In the genomic region with DNA sequence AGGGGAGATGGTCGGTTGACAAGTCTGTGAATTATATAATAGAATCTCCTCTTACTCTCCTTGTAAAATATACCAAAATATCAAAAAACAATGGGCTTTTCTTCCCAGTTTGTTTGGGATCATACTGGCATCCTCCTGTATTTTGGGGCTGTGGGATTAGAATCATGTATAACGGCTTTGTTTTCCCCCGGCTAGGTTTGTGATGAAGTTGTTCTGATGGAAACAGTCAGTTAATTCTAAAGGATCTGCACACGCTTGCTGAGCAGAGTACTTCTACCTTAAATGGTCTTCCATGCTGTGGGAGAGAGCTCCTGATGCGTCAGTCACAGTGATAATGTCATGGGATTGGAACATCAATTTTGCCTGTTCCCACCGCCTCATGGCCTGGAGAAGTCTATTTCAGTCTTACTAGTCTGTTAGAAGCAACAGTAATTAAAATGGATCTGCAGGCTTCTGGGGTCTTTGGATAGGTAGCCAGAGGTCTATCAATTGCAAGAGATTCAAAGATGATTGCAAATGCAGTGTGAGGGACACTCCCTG, we compare ENCODE assay signal across 14 cellular contexts.
DNase-seq lines count a peak whose midpoint lies in the region; ATAC-seq and TF ChIP-seq lines count a peak whose summit lies in the region.
"Had no signal": no experiment of that assay in that cellular context is flagged by ENCODE, and none has a peak within 500 bp of the region (broad histone marks: within the 10 kb centered on the region; RNA-seq: fewer than 3 reads in every experiment).

No MANE protein-coding gene starts in this region.

- no peak for TF ChIP-seq CTCF in activated B cell treated with CpG ODN at 0.5 μM for 24 hours (IDR thresholded peaks at IDR 0.05)
- no peak for TF ChIP-seq CTCF in gastroesophageal sphincter (IDR thresholded peaks at IDR 0.05)
- TF ChIP-seq CTCF in progenitor cell of endocrine pancreas (IDR thresholded peaks at IDR 0.05; ENCODE audit: unreplicated experiment): no peak

- intact Hi-C loops in activated B cell treated with CpG ODN at 0.5 μM for 24 hours (cut with micrococcal nuclease): loop anchor here (5.0 kb wide), 1 partner anchor 42 kb away; no protein-coding TSS in a partner anchor

- TF ChIP-seq POLR2A in gastroesophageal sphincter (IDR thresholded peaks at IDR 0.05): no peak

- POLR2A ChIA-PET in activated B cell treated with CpG ODN at 0.5 μM for 24 hours (lab: Charles Lee): no interaction called here

- H3K4me1 ChIP-seq in gastroesophageal sphincter: peaks cover 4 to 47% (median 9%) of the 10 kb centered on the region in 3 donors
- H3K4me1 ChIP-seq: Caco-2 had no signal

- H3K27ac ChIP-seq in gastroesophageal sphincter: peak overlapping the region in 3 of 4 donors; percentile 1 to 44 (median 20)

- H3K27ac Mint-ChIP-seq in activated B cell treated with CpG ODN at 0.5 μM for 24 hours (peak overlapping the region; percentile 19), progenitor cell of endocrine pancreas (no peak overlapping the region)
- H3K27ac Mint-ChIP-seq: CD4-positive, alpha-beta memory T cell; HFFc6 had no signal

- H3K36me3 Mint-ChIP-seq in activated B cell treated with CpG ODN at 0.5 μM for 24 hours (ENCODE audit: low read depth) (peaks cover 13% of the 10 kb centered on the region), progenitor cell of endocrine pancreas (ENCODE audit: insufficient read depth) (no peaks in the 10 kb centered on the region)
- H3K36me3 Mint-ChIP-seq: CD4-positive, alpha-beta memory T cell had no signal

- H3K4me3 ChIP-seq in gastroesophageal sphincter: no peak overlapping the region
- H3K4me3 ChIP-seq: HAP-1 had no signal

- H3K36me3 ChIP-seq in gastroesophageal sphincter: no peaks in the 10 kb centered on the region
- H3K36me3 ChIP-seq: HAP-1 had no signal

- H3K9me3 Mint-ChIP-seq in activated B cell treated with CpG ODN at 0.5 μM for 24 hours: no peaks in the 10 kb centered on the region
- no peaks in the 10 kb centered on the region for H3K9me3 Mint-ChIP-seq in progenitor cell of endocrine pancreas (ENCODE audit: low read depth)
- H3K9me3 Mint-ChIP-seq: CD4-positive, alpha-beta memory T cell; HFFc6 had no signal

- H3K27me3 Mint-ChIP-seq in activated B cell treated with CpG ODN at 0.5 μM for 24 hours (no peaks in the 10 kb centered on the region), progenitor cell of endocrine pancreas (no peaks in the 10 kb centered on the region)
- H3K27me3 Mint-ChIP-seq: CD4-positive, alpha-beta memory T cell had no signal

- 60 to 66% methylated on average over 4 to 6 of the region's 6 CpGs for WGBS in gastroesophageal sphincter (ENCODE audit: low coverage in 1 of 2), 2 donors

- DNase-seq in SK-MEL-5 (ENCODE audit: low read depth, low spot score): peak; percentile 56
- DNase-seq in activated B cell treated with CpG ODN at 0.5 μM for 24 hours: no peak
- no peak for DNase-seq in NCI-H2227 (lab: John Stamatoyannopoulos, UW; ENCODE audit: unreplicated experiment)
- no peak for DNase-seq in progenitor cell of endocrine pancreas (ENCODE audit: low spot score, unreplicated experiment)
- DNase-seq in NK-92 treated with Interleukin-12 subunit alpha and Interleukin-12 subunit beta, amount 100 ng/mL, for 24 hours (lab: John Stamatoyannopoulos, UW): no peak
- DNase-seq: C1 segment of cervical spinal cord; Caco-2; CD4-positive, alpha-beta memory T cell; DMS153; DND-41; GOT3; HFFc6 had no signal

- H3K4me1 Mint-ChIP-seq in activated B cell treated with CpG ODN at 0.5 μM for 24 hours (peaks cover 58% of the 10 kb centered on the region), progenitor cell of endocrine pancreas (ENCODE audit: low read depth) (peaks cover 4% of the 10 kb centered on the region)

- CTCF ChIA-PET in activated B cell treated with CpG ODN at 0.5 μM for 24 hours (lab: Charles Lee): no interaction called here

- in situ Hi-C loops in SK-MEL-5 (cut with HindIII; ENCODE audit: low pct_unique_long_range_greater_than_20kb, low sequenced_read_pairs): no loop called here

- no peaks in the 10 kb centered on the region for H3K27me3 ChIP-seq in gastroesophageal sphincter

- no peaks in the 10 kb centered on the region for H3K9me3 ChIP-seq in gastroesophageal sphincter
- H3K9me3 ChIP-seq: Caco-2, HAP-1 had no signal

- H3K4me3 Mint-ChIP-seq in activated B cell treated with CpG ODN at 0.5 μM for 24 hours (no peak overlapping the region), progenitor cell of endocrine pancreas (ENCODE audit: low read depth) (no peak overlapping the region)
- H3K4me3 Mint-ChIP-seq: CD4-positive, alpha-beta memory T cell; HFFc6 had no signal

- ATAC-seq in activated B cell treated with CpG ODN at 0.5 μM for 24 hours (ENCODE audit: low read depth) (no peak), gastroesophageal sphincter (no peak)

- no peak for TF ChIP-seq EP300 in gastroesophageal sphincter (IDR thresholded peaks at IDR 0.05)
